In the genomic region with DNA sequence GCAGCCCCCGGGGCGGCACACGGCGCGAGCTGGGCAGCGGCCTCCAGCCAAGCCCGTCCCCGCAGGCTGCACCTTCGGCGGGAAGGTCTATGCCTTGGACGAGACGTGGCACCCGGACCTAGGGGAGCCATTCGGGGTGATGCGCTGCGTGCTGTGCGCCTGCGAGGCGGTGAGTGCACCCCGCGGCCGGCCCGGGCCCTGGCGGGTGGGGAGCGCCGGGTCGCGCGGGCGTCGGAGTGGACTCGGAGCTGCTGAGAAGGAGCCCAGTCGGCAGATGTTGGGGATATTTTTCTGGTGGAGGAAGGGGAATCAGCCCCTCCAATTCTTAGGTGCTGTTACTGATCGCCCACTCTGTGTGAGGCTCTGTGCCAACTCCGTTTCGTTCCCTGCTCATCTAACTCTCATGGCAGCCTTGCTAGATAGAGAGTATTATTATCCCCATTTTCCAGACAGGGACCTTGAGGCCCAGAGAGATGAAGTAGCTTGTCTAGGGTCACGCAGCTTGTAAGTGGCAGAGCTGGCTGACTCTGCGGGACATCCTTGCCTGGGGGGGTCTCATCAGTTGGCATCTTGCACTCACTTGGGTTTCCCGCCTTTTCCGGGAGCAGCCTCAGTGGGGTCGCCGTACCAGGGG, we compare ENCODE assay signal across 8 cellular contexts. TPM values are rescaled to one million over a fixed set of nuclear protein-coding genes. Genes with fewer than 3 reads are reported as not detected.
DNase-seq lines count a peak whose midpoint lies in the region; ATAC-seq, FAIRE-seq and TF ChIP-seq lines count a peak whose summit lies in the region.

No MANE protein-coding gene starts in this region.

- no peaks in the 10 kb centered on the region for H3K9me1 ChIP-seq in IMR-90 (ENCODE audit: insufficient read depth, low read length)

- H3K23me2 ChIP-seq in H1 (ENCODE audit: low read depth, low read length): peaks cover 15% of the 10 kb centered on the region; the same call in 1 of the 2 replicates

- TF ChIP-seq POLR2A in IMR-90 (IDR thresholded peaks at IDR 0.05; ENCODE audit: low read depth, low read length) (no peak), H1 (IDR thresholded peaks at IDR 0.05; ENCODE audit: control extremely low read depth in 1 of 2, low read depth in 2 of 2, low read length in 2 of 2) (no peak), GM18505 (IDR thresholded peaks at IDR 0.05; ENCODE audit: borderline replicate concordance, extremely low read depth, insufficient read depth, insufficient read length) (no peak)

- H2BK5ac ChIP-seq in IMR-90 (ENCODE audit: low read depth, low read length, poor library complexity, severe bottlenecking) (no peak overlapping the region), H1 (ENCODE audit: low read depth, low read length) (peak overlapping the region; percentile 71; the same call in 1 of the 2 replicates)

- CTCF ChIA-PET in A673 (lab: Charles Lee): no interaction called here
- CTCF ChIA-PET in IMR-90 (lab: Yijun Ruan, JAX): interaction anchor here (1.4 kb wide), 1 partner anchor 9 kb away, joined by 5 read pairs; no protein-coding TSS in a partner anchor
- CTCF ChIA-PET in H1 (lab: Charles Lee; ENCODE audit: partially characterized antibody): interaction anchor here (0.8 to 8.3 kb wide), 10 partner anchors 7 to 158 kb away, joined by 3 to 78 read pairs (median 4); no protein-coding TSS in a partner anchor

- in situ Hi-C loops in IMR-90 (cut with MboI; ENCODE audit: low sequenced_read_pairs): no loop called here

- POLR2A ChIA-PET in A673 (lab: Charles Lee; ENCODE audit: low non-redundant PET) (no interaction called here), IMR-90 (lab: Charles Lee; ENCODE audit: unreplicated experiment) (no interaction called here), H1 (lab: Charles Lee; ENCODE audit: partially characterized antibody) (interaction anchor here (0.7 to 1.7 kb wide), 6 partner anchors 9 to 245 kb away, joined by 3 to 4 read pairs (median 4); a partner anchor contains a TSS)

- H2BK20ac ChIP-seq in IMR-90 (ENCODE audit: low read depth, low read length) (no peak overlapping the region), H1 (ENCODE audit: low read length) (no peak overlapping the region)

- H3K56ac ChIP-seq in IMR-90 (ENCODE audit: extremely low read depth, insufficient read depth, low read length): no peak overlapping the region
- H3K56ac ChIP-seq in H1 (replicated peaks; ENCODE audit: insufficient read length, low read depth, low read length): no peak overlapping the region

- H2AFZ ChIP-seq in IMR-90 (replicated peaks; ENCODE audit: low read length, poor library complexity) (peak overlapping the region; percentile 53), H1 (ENCODE audit: low read length) (no peak overlapping the region)

- no peak overlapping the region; the same call in 1 of the 2 replicates for H2BK12ac ChIP-seq in H1 (ENCODE audit: low read depth, low read length)

- FAIRE-seq in H1 (lab: Jason Lieb, UNC): no peak

- no peak overlapping the region for H3K27ac Mint-ChIP-seq in natural killer cell treated with Interleukin-12 subunit alpha and Interleukin-12 subunit beta and Interleukin-15 and Interleukin-18, amount 100 ng/mL, for 72 hours

- H2BK120ac ChIP-seq in IMR-90 (ENCODE audit: low read depth, low read length) (no peak overlapping the region), H1 (replicated peaks; ENCODE audit: low read depth, low read length) (no peak overlapping the region)

- H2BK15ac ChIP-seq in IMR-90 (ENCODE audit: low read depth, low read length) (no peak overlapping the region), H1 (ENCODE audit: low read length) (no peak overlapping the region)

- no peaks in the 10 kb centered on the region for H3K79me2 ChIP-seq in H1 (ENCODE audit: control insufficient read depth in 1 of 2, insufficient read depth in 2 of 2, low read length in 2 of 2)

- ATAC-seq in IMR-90 (ENCODE audit: low read depth) (peak; percentile 27), GM18505 (IDR thresholded peaks at IDR 0.05; ENCODE audit: unreplicated experiment) (no peak), GM21717 (IDR thresholded peaks at IDR 0.05; ENCODE audit: unreplicated experiment) (no peak)
- ATAC-seq in natural killer cell treated with Interleukin-12 subunit alpha and Interleukin-12 subunit beta and Interleukin-15 and Interleukin-18, amount 100 ng/mL, for 72 hours: peak; percentile 2 to 44

- H3K4me3 Mint-ChIP-seq in natural killer cell treated with Interleukin-12 subunit alpha and Interleukin-12 subunit beta and Interleukin-15 and Interleukin-18, amount 100 ng/mL, for 72 hours: peak overlapping the region; percentile 50

- H3K14ac ChIP-seq in IMR-90 (replicated peaks; ENCODE audit: low read depth, low read length) (no peak overlapping the region), H1 (ENCODE audit: insufficient read length) (no peak overlapping the region)

- peak overlapping the region; percentile 34; the same call in 1 of the 2 replicates for H3K4me2 ChIP-seq in IMR-90 (ENCODE audit: low read depth, low read length)
- peak overlapping the region; percentile 93 to 97 for H3K4me2 ChIP-seq in H1 (ENCODE audit: insufficient read depth in 1 of 2, low read depth in 2 of 2, low read length in 2 of 2)

- no peak overlapping the region for H2AK9ac ChIP-seq in IMR-90 (replicated peaks; ENCODE audit: low read depth, low read length, poor library complexity)

- H3K79me1 ChIP-seq in IMR-90 (ENCODE audit: low read depth in 1 of 2, low read length in 2 of 2): no peaks in the 10 kb centered on the region
- no peaks in the 10 kb centered on the region for H3K79me1 ChIP-seq in H1 (ENCODE audit: low read depth, low read length)

- no peaks in the 10 kb centered on the region for H3K9me3 Mint-ChIP-seq in natural killer cell treated with Interleukin-12 subunit alpha and Interleukin-12 subunit beta and Interleukin-15 and Interleukin-18, amount 100 ng/mL, for 72 hours

- peaks cover 41% of the 10 kb centered on the region for H3K27me3 ChIP-seq in A673 (replicated peaks; ENCODE audit: insufficient read depth, low read depth, low read length, poor library complexity)
- H3K27me3 ChIP-seq in IMR-90 (ENCODE audit: control insufficient read depth, insufficient read depth, low read length): peaks cover 79% of the 10 kb centered on the region
- peaks cover 31 to 55% (median 49%) of the 10 kb centered on the region in 4 experiments for H3K27me3 ChIP-seq in H1 (replicated peaks in 1 of 4; ENCODE audit: control insufficient read depth in 3 of 4, extremely low read depth in 1 of 4, insufficient read depth in 3 of 4, low read length in 3 of 4)

- TF ChIP-seq CTCF in A673 (conservative IDR thresholded peaks at IDR 0.05; ENCODE audit: low read depth, low read length): no peak
- no peak for TF ChIP-seq CTCF in IMR-90 (conservative IDR thresholded peaks at IDR 0.05; ENCODE audit: low read depth, low read length)
- no peak for TF ChIP-seq CTCF in H1 (IDR thresholded peaks at IDR 0.05; ENCODE audit: control extremely low read depth in 1 of 3, insufficient read depth in 1 of 3, low read depth in 1 of 3, low read length in 3 of 3)

- no peaks in the 10 kb centered on the region for H4K20me1 ChIP-seq in IMR-90 (ENCODE audit: insufficient read depth, low read length)
- peaks cover 2 to 9% of the 10 kb centered on the region in 2 experiments for H4K20me1 ChIP-seq in H1 (replicated peaks in 1 of 2; ENCODE audit: control insufficient read depth in 1 of 2, insufficient read depth in 2 of 2, low read length in 2 of 2)

- no peak overlapping the region for H4K91ac ChIP-seq in IMR-90 (ENCODE audit: insufficient read depth, low read depth, low read length)
- H4K91ac ChIP-seq in H1 (replicated peaks; ENCODE audit: insufficient read length, low read length): no peak overlapping the region

- H3K18ac ChIP-seq in IMR-90 (ENCODE audit: low read depth, low read length) (no peak overlapping the region), H1 (ENCODE audit: extremely low read depth, low read length) (no peak overlapping the region; the same call in 1 of the 2 replicates)

- H3K4me1 Mint-ChIP-seq in natural killer cell treated with Interleukin-12 subunit alpha and Interleukin-12 subunit beta and Interleukin-15 and Interleukin-18, amount 100 ng/mL, for 72 hours (ENCODE audit: low read depth in 2 of 2): peaks cover 0 to 12% of the 10 kb centered on the region in 2 donors

- TF ChIP-seq RAD21 in IMR-90 (IDR thresholded peaks at IDR 0.05; ENCODE audit: low read length) (no peak), H1 (IDR thresholded peaks at IDR 0.05 in 1 of 2, conservative IDR thresholded peaks at IDR 0.05 in 1 of 2; ENCODE audit: low read depth in 2 of 2, low read length in 2 of 2) (no peak)

- no peak overlapping the region for H3K9ac ChIP-seq in IMR-90 (ENCODE audit: low read depth, low read length)
- no peak overlapping the region for H3K9ac ChIP-seq in H1 (replicated peaks in 1 of 4; ENCODE audit: extremely low read depth in 1 of 4, low read depth in 3 of 4, low read length in 3 of 4)

- TF ChIP-seq EP300 in H1 (IDR thresholded peaks at IDR 0.05; ENCODE audit: borderline replicate concordance in 1 of 2, low read depth in 2 of 2, low read length in 2 of 2): no peak

- H3K27ac ChIP-seq in A673 (ENCODE audit: low read depth, low read length, poor library complexity, severe bottlenecking): no peak overlapping the region
- H3K27ac ChIP-seq in IMR-90 (ENCODE audit: insufficient read depth, low read length): no peak overlapping the region
- no peak overlapping the region for H3K27ac ChIP-seq in H1 (ENCODE audit: low read depth, low read length)

- dilution Hi-C loops in IMR-90 (cut with HindIII; ENCODE audit: low sequenced_read_pairs, unreplicated experiment): no loop called here

- no peak overlapping the region for H4K5ac ChIP-seq in IMR-90 (ENCODE audit: low read depth, low read length)
- no peak overlapping the region for H4K5ac ChIP-seq in H1 (ENCODE audit: insufficient read length, low read depth, low read length)

- peaks cover 38 to 47% of the 10 kb centered on the region in 2 donors for H3K27me3 Mint-ChIP-seq in natural killer cell treated with Interleukin-12 subunit alpha and Interleukin-12 subunit beta and Interleukin-15 and Interleukin-18, amount 100 ng/mL, for 72 hours

- H3K4ac ChIP-seq in IMR-90 (ENCODE audit: low read depth, low read length) (no peak overlapping the region), H1 (replicated peaks; ENCODE audit: insufficient read length, low read depth, low read length) (no peak overlapping the region)

- H3K36me3 Mint-ChIP-seq in natural killer cell treated with Interleukin-12 subunit alpha and Interleukin-12 subunit beta and Interleukin-15 and Interleukin-18, amount 100 ng/mL, for 72 hours: no peaks in the 10 kb centered on the region

- no peaks in the 10 kb centered on the region for H3K9me3 ChIP-seq in A673 (ENCODE audit: low read depth, low read length, poor library complexity, severe bottlenecking)
- H3K9me3 ChIP-seq in IMR-90 (ENCODE audit: control insufficient read depth, insufficient read depth, low read length): no peaks in the 10 kb centered on the region
- no peaks in the 10 kb centered on the region for H3K9me3 ChIP-seq in H1 (ENCODE audit: insufficient read depth in 2 of 2, low read depth in 1 of 2, low read length in 1 of 2)

- H3K23ac ChIP-seq in IMR-90 (ENCODE audit: low read depth, low read length) (peak overlapping the region; percentile 31; the same call in 1 of the 2 replicates), H1 (ENCODE audit: insufficient read length) (no peak overlapping the region)

- no peak overlapping the region for H2AK5ac ChIP-seq in IMR-90 (ENCODE audit: low read depth, low read length)
- no peak overlapping the region for H2AK5ac ChIP-seq in H1 (ENCODE audit: low read depth, low read length)

- DNase-seq in A673 (ENCODE audit: low spot score) (no peak), IMR-90 (no peak), H1 (ENCODE audit: low read depth in 1 of 2, low spot score in 2 of 2) (no peak), SIG-M5 (lab: John Stamatoyannopoulos, UW) (no peak), foreskin melanocyte (no peak)
- DNase-seq in natural killer cell treated with Interleukin-12 subunit alpha and Interleukin-12 subunit beta and Interleukin-15 and Interleukin-18, amount 100 ng/mL, for 72 hours (ENCODE audit: low spot score): no peak

- H3K4me1 ChIP-seq in A673 (ENCODE audit: insufficient read depth, low read length, poor library complexity, severe bottlenecking): peaks cover 4% of the 10 kb centered on the region
- peaks cover 2% of the 10 kb centered on the region; the same call in 1 of the 2 replicates for H3K4me1 ChIP-seq in IMR-90 (ENCODE audit: control insufficient read depth, insufficient read depth, low read length)
- peaks cover 0 to 33% (median 27%) of the 10 kb centered on the region in 4 experiments; a peak in 6 of 7 replicates for H3K4me1 ChIP-seq in H1 (replicated peaks in 1 of 4; ENCODE audit: control insufficient read depth in 3 of 4, insufficient read depth in 4 of 4, low read length in 3 of 4)

- 1% methylated on average over 13 of the region's 42 CpGs; no CpG with 5 or more reads in 1 of the 2 experiments for WGBS in IMR-90 (ENCODE audit: extremely low coverage in 2 of 2, insufficient read length in 1 of 2), 2 experiments
- 2% methylated on average over 30 of the region's 42 CpGs; no CpG with 5 or more reads in 1 of the 2 experiments for WGBS in H1 (ENCODE audit: extremely low coverage in 1 of 2, insufficient coverage in 1 of 2, insufficient read length in 1 of 2, insufficient replicate concordance in 2 of 2, low coverage in 1 of 2, low lambda C conversion rate in 2 of 2, missing lambda C conversion rate in 1 of 2), 2 experiments

- H3K36me3 ChIP-seq in A673 (ENCODE audit: insufficient read depth, low read length, poor library complexity, severe bottlenecking): no peaks in the 10 kb centered on the region
- no peaks in the 10 kb centered on the region for H3K36me3 ChIP-seq in IMR-90 (ENCODE audit: control insufficient read depth, insufficient read depth, low read length)
- H3K36me3 ChIP-seq in H1 (ENCODE audit: control insufficient read depth in 2 of 4, insufficient read depth in 4 of 4, low read length in 3 of 4): no peaks in the 10 kb centered on the region

- BruUV-seq in A673 (replicated peaks; lab: Mats Ljungman, UMichigan): no TSS peak
- no TSS peak for BruUV-seq in IMR-90 (replicated peaks; lab: Mats Ljungman, UMichigan)

- intact Hi-C loops in A673 (cut with micrococcal nuclease; ENCODE audit: unreplicated experiment) (no loop called here), IMR-90 (cut with micrococcal nuclease) (no loop called here)

- H3K4me3 ChIP-seq in A673 (ENCODE audit: low read depth, low read length, poor library complexity, severe bottlenecking): peak overlapping the region; percentile 34
- H3K4me3 ChIP-seq in IMR-90 (ENCODE audit: insufficient read depth, low read depth, low read length): peak overlapping the region; percentile 38; the same call in 1 of the 2 replicates
- peak overlapping the region; percentile 52 to 71 (median 55) for H3K4me3 ChIP-seq in H1 (ENCODE audit: extremely low read depth in 1 of 4, insufficient read depth in 2 of 4, low read depth in 3 of 4, low read length in 4 of 4)

- H4K8ac ChIP-seq in IMR-90 (ENCODE audit: low read depth in 2 of 2, low read length in 2 of 2): no peak overlapping the region
- no peak overlapping the region; the same call in 1 of the 2 replicates for H4K8ac ChIP-seq in H1 (ENCODE audit: extremely low read depth, insufficient read depth, low read length)

RNA-seq across cellular contexts. Expression of a gene that starts 0.9 kb away (rescaled TPM):
- total RNA-seq in A673 (2021) (0.06 and 0.57 TPM in 2 replicates), IMR-90 (2012; rRNA removed) (under 0.01 TPM in 1 of 2 replicates, not detected in the other)
- polyA plus RNA-seq in IMR-90 (2012; rRNA removed) (0.09 TPM in 2 replicates), H1 (2011; rRNA removed) (0.62 and 1.7 TPM in 2 replicates)
- polyA plus RNA-seq in IMR-90 (2012; cell fraction: cytosol; rRNA removed): 0.03 and 0.10 TPM in 2 replicates
- polyA plus RNA-seq in IMR-90 (2012; cell fraction: nucleus; rRNA removed; ENCODE audit: low replicate concordance): 0.29 and 0.88 TPM in 2 replicates
- total RNA-seq in H1 (2021; fragmentation: NEBNext Ultra II Directional; extraction: Animal tissue kit (Norgen Biotek cat#: 25700)): 0.63 and 0.86 TPM in 2 replicates
- 1.4 TPM for polyA plus RNA-seq in H1 (2011; cell fraction: cytosol; rRNA removed)
- polyA plus RNA-seq in H1 (2011; cell fraction: nucleus; rRNA removed): 10.3 TPM
- 0.52 to 1.4 TPM (median 0.80 TPM) in 4 replicates for polyA plus RNA-seq in H1 (2012, experiment 1 of 2)
- polyA plus RNA-seq in H1 (2012, experiment 2 of 2): 0.98 TPM
- 0.28 TPM for polyA plus RNA-seq in H1 (2013, experiment 1 of 2)
- polyA plus RNA-seq in H1 (2013, experiment 2 of 2): 0.35 TPM
- 0.15 and 0.22 TPM in 2 replicates for polyA minus RNA-seq in H1 (2011; rRNA and poly(A)+ RNA removed)
- 0.37 TPM for polyA minus RNA-seq in H1 (2011; cell fraction: cytosol; rRNA and poly(A)+ RNA removed)
- polyA minus RNA-seq in H1 (2011; cell fraction: nucleus; rRNA and poly(A)+ RNA removed): 2.3 TPM
- not detected for total RNA-seq in natural killer cell treated with Interleukin-12 subunit alpha and Interleukin-12 subunit beta and Interleukin-15 and Interleukin-18, amount 100 ng/mL, for 72 hours

RNA-seq across cellular contexts. Expression of a gene that starts 2.7 kb away (rescaled TPM):
- total RNA-seq in A673 (2021) (not detected in 2 replicates), IMR-90 (2012; rRNA removed) (not detected in 2 replicates)
- polyA plus RNA-seq in IMR-90 (2012; rRNA removed) (not detected in 2 replicates), H1 (2011; rRNA removed) (0.82 and 1.4 TPM in 2 replicates)
- polyA plus RNA-seq in IMR-90 (2012; cell fraction: cytosol; rRNA removed): not detected in 2 replicates
- 0.08 TPM in 1 of 2 replicates, not detected in the other for polyA plus RNA-seq in IMR-90 (2012; cell fraction: nucleus; rRNA removed; ENCODE audit: low replicate concordance)
- total RNA-seq in H1 (2021; fragmentation: NEBNext Ultra II Directional; extraction: Animal tissue kit (Norgen Biotek cat#: 25700)): 0.40 and 1.2 TPM in 2 replicates
- polyA plus RNA-seq in H1 (2011; cell fraction: cytosol; rRNA removed): 0.56 TPM
- polyA plus RNA-seq in H1 (2011; cell fraction: nucleus; rRNA removed): 0.94 TPM
- 0.68 to 1.2 TPM (median 0.87 TPM) in 4 replicates for polyA plus RNA-seq in H1 (2012, experiment 1 of 2)
- polyA plus RNA-seq in H1 (2012, experiment 2 of 2): 0.66 TPM
- polyA plus RNA-seq in H1 (2013, experiment 1 of 2): 0.43 TPM
- 0.53 TPM for polyA plus RNA-seq in H1 (2013, experiment 2 of 2)
- polyA minus RNA-seq in H1 (2011; rRNA and poly(A)+ RNA removed): 0.37 and 1.0 TPM in 2 replicates
- polyA minus RNA-seq in H1 (2011; cell fraction: cytosol; rRNA and poly(A)+ RNA removed): 1.2 TPM
- polyA minus RNA-seq in H1 (2011; cell fraction: nucleus; rRNA and poly(A)+ RNA removed): 0.50 TPM
- total RNA-seq in natural killer cell treated with Interleukin-12 subunit alpha and Interleukin-12 subunit beta and Interleukin-15 and Interleukin-18, amount 100 ng/mL, for 72 hours: not detected

RNA-seq across cellular contexts. Expression of a gene that starts 19.2 kb away (rescaled TPM):
- total RNA-seq in A673 (2021): 92.1 and 92.6 TPM in 2 replicates
- 47.7 and 132 TPM in 2 replicates for total RNA-seq in IMR-90 (2012; rRNA removed)
- 103 and 130 TPM in 2 replicates for polyA plus RNA-seq in IMR-90 (2012; rRNA removed)
- polyA plus RNA-seq in IMR-90 (2012; cell fraction: cytosol; rRNA removed): 60.8 and 128 TPM in 2 replicates
- 131 and 372 TPM in 2 replicates for polyA plus RNA-seq in IMR-90 (2012; cell fraction: nucleus; rRNA removed; ENCODE audit: low replicate concordance)
- total RNA-seq in H1 (2021; fragmentation: NEBNext Ultra II Directional; extraction: Animal tissue kit (Norgen Biotek cat#: 25700)): 113 and 118 TPM in 2 replicates
- 253 and 335 TPM in 2 replicates for polyA plus RNA-seq in H1 (2011; rRNA removed)
- 372 TPM for polyA plus RNA-seq in H1 (2011; cell fraction: cytosol; rRNA removed)
- polyA plus RNA-seq in H1 (2011; cell fraction: nucleus; rRNA removed): 132 TPM
- 156 to 183 TPM (median 164 TPM) in 4 replicates for polyA plus RNA-seq in H1 (2012, experiment 1 of 2)
- polyA plus RNA-seq in H1 (2012, experiment 2 of 2): 190 TPM
- 109 TPM for polyA plus RNA-seq in H1 (2013, experiment 1 of 2)
- polyA plus RNA-seq in H1 (2013, experiment 2 of 2): 115 TPM
- 65.8 and 81.4 TPM in 2 replicates for polyA minus RNA-seq in H1 (2011; rRNA and poly(A)+ RNA removed)
- 55.6 TPM for polyA minus RNA-seq in H1 (2011; cell fraction: cytosol; rRNA and poly(A)+ RNA removed)
- 54.6 TPM for polyA minus RNA-seq in H1 (2011; cell fraction: nucleus; rRNA and poly(A)+ RNA removed)
- 100 to 1,000 TPM; 111 to 142 TPM for total RNA-seq in natural killer cell treated with Interleukin-12 subunit alpha and Interleukin-12 subunit beta and Interleukin-15 and Interleukin-18, amount 100 ng/mL, for 72 hours

RNA-seq across cellular contexts. Expression of a gene that starts 19.3 kb away (rescaled TPM):
- 11.2 and 14.8 TPM in 2 replicates for total RNA-seq in A673 (2021)
- total RNA-seq in IMR-90 (2012; rRNA removed): 1.9 and 2.9 TPM in 2 replicates
- 5.7 and 5.8 TPM in 2 replicates for polyA plus RNA-seq in IMR-90 (2012; rRNA removed)
- polyA plus RNA-seq in IMR-90 (2012; cell fraction: cytosol; rRNA removed): 2.4 and 3.5 TPM in 2 replicates
- 20.0 and 46.7 TPM in 2 replicates for polyA plus RNA-seq in IMR-90 (2012; cell fraction: nucleus; rRNA removed; ENCODE audit: low replicate concordance)
- total RNA-seq in H1 (2021; fragmentation: NEBNext Ultra II Directional; extraction: Animal tissue kit (Norgen Biotek cat#: 25700)): 11.8 and 13.7 TPM in 2 replicates
- polyA plus RNA-seq in H1 (2011; rRNA removed): 16.1 and 20.7 TPM in 2 replicates
- polyA plus RNA-seq in H1 (2011; cell fraction: cytosol; rRNA removed): 11.9 TPM
- 101 TPM for polyA plus RNA-seq in H1 (2011; cell fraction: nucleus; rRNA removed)
- 10.2 to 14.4 TPM (median 13.8 TPM) in 4 replicates for polyA plus RNA-seq in H1 (2012, experiment 1 of 2)
- 9.8 TPM for polyA plus RNA-seq in H1 (2012, experiment 2 of 2)
- polyA plus RNA-seq in H1 (2013, experiment 1 of 2): 12.1 TPM
- polyA plus RNA-seq in H1 (2013, experiment 2 of 2): 9.9 TPM
- polyA minus RNA-seq in H1 (2011; rRNA and poly(A)+ RNA removed): 21.6 and 30.2 TPM in 2 replicates
- polyA minus RNA-seq in H1 (2011; cell fraction: cytosol; rRNA and poly(A)+ RNA removed): 10.0 TPM
- polyA minus RNA-seq in H1 (2011; cell fraction: nucleus; rRNA and poly(A)+ RNA removed): 57.3 TPM
- 10 to 100 TPM in 1 of 2 donors, 1 to 10 TPM in 1; 6.5 to 10.5 TPM for total RNA-seq in natural killer cell treated with Interleukin-12 subunit alpha and Interleukin-12 subunit beta and Interleukin-15 and Interleukin-18, amount 100 ng/mL, for 72 hours

RNA-seq across cellular contexts. Expression of a gene that starts 43.3 kb away (rescaled TPM):
- 15.1 and 23.2 TPM in 2 replicates for total RNA-seq in A673 (2021)
- total RNA-seq in IMR-90 (2012; rRNA removed): 9.7 and 10.8 TPM in 2 replicates
- polyA plus RNA-seq in IMR-90 (2012; rRNA removed): 16.5 and 19.5 TPM in 2 replicates
- polyA plus RNA-seq in IMR-90 (2012; cell fraction: cytosol; rRNA removed): 28.8 and 38.6 TPM in 2 replicates
- polyA plus RNA-seq in IMR-90 (2012; cell fraction: nucleus; rRNA removed; ENCODE audit: low replicate concordance): 32.2 and 40.8 TPM in 2 replicates
- 15.4 and 16.0 TPM in 2 replicates for total RNA-seq in H1 (2021; fragmentation: NEBNext Ultra II Directional; extraction: Animal tissue kit (Norgen Biotek cat#: 25700))
- polyA plus RNA-seq in H1 (2011; rRNA removed): 21.9 and 35.3 TPM in 2 replicates
- 27.7 TPM for polyA plus RNA-seq in H1 (2011; cell fraction: cytosol; rRNA removed)
- 29.2 TPM for polyA plus RNA-seq in H1 (2011; cell fraction: nucleus; rRNA removed)
- polyA plus RNA-seq in H1 (2012, experiment 1 of 2): 10.0 to 18.5 TPM (median 15.4 TPM) in 4 replicates
- 12.7 TPM for polyA plus RNA-seq in H1 (2012, experiment 2 of 2)
- polyA plus RNA-seq in H1 (2013, experiment 1 of 2): 9.2 TPM
- 8.7 TPM for polyA plus RNA-seq in H1 (2013, experiment 2 of 2)
- polyA minus RNA-seq in H1 (2011; rRNA and poly(A)+ RNA removed): 8.8 and 13.9 TPM in 2 replicates
- 7.0 TPM for polyA minus RNA-seq in H1 (2011; cell fraction: cytosol; rRNA and poly(A)+ RNA removed)
- polyA minus RNA-seq in H1 (2011; cell fraction: nucleus; rRNA and poly(A)+ RNA removed): 12.1 TPM
- total RNA-seq in natural killer cell treated with Interleukin-12 subunit alpha and Interleukin-12 subunit beta and Interleukin-15 and Interleukin-18, amount 100 ng/mL, for 72 hours: 1 to 10 TPM; 3.2 to 5.8 TPM

Comparison
In these comparisons a context has a peak if more than half of its experiments do, and no peak if none do; other contexts are left out.
1. ATAC-seq: peak in IMR-90 (single experiment) and natural killer cell treated with Interleukin-12 subunit alpha and Interleukin-12 subunit beta and Interleukin-15 and Interleukin-18, amount 100 ng/mL, for 72 hours (2 of 2); none in GM18505 (single experiment) and GM21717 (single experiment).
2. Peak in every context shown above with its lines, with median percentiles within 50 percentile points of each other: H3K4me3 ChIP-seq.